In the genomic region with DNA sequence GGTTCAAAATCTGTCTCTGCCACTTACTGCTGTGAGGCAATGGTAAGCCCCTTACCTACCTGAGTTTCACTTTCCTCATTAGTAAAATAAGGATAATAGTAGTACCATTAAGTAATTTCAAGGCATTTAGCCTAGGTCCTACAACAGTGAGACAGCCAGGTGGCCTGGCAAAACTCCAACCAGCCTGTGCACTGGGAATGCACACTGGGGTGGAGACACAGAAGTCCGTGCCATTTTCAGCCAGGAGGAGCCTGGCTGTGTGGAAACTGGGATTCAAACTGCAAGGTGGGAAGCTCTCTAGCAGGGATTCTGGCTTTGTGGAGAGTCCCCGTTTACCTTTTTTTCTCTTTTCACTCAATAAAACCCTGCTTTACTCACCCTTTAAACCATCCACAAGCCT, we compare ENCODE assay signal across 1 cellular context.
TF ChIP-seq lines count a peak whose summit lies in the region.

No MANE protein-coding gene starts in this region.

TF ChIP-seq in GM23338, 12 proteins besides CTCF, POLR2A, EP300 and RAD21 (continued from another document):
- TF ChIP-seq, protein P1, sequence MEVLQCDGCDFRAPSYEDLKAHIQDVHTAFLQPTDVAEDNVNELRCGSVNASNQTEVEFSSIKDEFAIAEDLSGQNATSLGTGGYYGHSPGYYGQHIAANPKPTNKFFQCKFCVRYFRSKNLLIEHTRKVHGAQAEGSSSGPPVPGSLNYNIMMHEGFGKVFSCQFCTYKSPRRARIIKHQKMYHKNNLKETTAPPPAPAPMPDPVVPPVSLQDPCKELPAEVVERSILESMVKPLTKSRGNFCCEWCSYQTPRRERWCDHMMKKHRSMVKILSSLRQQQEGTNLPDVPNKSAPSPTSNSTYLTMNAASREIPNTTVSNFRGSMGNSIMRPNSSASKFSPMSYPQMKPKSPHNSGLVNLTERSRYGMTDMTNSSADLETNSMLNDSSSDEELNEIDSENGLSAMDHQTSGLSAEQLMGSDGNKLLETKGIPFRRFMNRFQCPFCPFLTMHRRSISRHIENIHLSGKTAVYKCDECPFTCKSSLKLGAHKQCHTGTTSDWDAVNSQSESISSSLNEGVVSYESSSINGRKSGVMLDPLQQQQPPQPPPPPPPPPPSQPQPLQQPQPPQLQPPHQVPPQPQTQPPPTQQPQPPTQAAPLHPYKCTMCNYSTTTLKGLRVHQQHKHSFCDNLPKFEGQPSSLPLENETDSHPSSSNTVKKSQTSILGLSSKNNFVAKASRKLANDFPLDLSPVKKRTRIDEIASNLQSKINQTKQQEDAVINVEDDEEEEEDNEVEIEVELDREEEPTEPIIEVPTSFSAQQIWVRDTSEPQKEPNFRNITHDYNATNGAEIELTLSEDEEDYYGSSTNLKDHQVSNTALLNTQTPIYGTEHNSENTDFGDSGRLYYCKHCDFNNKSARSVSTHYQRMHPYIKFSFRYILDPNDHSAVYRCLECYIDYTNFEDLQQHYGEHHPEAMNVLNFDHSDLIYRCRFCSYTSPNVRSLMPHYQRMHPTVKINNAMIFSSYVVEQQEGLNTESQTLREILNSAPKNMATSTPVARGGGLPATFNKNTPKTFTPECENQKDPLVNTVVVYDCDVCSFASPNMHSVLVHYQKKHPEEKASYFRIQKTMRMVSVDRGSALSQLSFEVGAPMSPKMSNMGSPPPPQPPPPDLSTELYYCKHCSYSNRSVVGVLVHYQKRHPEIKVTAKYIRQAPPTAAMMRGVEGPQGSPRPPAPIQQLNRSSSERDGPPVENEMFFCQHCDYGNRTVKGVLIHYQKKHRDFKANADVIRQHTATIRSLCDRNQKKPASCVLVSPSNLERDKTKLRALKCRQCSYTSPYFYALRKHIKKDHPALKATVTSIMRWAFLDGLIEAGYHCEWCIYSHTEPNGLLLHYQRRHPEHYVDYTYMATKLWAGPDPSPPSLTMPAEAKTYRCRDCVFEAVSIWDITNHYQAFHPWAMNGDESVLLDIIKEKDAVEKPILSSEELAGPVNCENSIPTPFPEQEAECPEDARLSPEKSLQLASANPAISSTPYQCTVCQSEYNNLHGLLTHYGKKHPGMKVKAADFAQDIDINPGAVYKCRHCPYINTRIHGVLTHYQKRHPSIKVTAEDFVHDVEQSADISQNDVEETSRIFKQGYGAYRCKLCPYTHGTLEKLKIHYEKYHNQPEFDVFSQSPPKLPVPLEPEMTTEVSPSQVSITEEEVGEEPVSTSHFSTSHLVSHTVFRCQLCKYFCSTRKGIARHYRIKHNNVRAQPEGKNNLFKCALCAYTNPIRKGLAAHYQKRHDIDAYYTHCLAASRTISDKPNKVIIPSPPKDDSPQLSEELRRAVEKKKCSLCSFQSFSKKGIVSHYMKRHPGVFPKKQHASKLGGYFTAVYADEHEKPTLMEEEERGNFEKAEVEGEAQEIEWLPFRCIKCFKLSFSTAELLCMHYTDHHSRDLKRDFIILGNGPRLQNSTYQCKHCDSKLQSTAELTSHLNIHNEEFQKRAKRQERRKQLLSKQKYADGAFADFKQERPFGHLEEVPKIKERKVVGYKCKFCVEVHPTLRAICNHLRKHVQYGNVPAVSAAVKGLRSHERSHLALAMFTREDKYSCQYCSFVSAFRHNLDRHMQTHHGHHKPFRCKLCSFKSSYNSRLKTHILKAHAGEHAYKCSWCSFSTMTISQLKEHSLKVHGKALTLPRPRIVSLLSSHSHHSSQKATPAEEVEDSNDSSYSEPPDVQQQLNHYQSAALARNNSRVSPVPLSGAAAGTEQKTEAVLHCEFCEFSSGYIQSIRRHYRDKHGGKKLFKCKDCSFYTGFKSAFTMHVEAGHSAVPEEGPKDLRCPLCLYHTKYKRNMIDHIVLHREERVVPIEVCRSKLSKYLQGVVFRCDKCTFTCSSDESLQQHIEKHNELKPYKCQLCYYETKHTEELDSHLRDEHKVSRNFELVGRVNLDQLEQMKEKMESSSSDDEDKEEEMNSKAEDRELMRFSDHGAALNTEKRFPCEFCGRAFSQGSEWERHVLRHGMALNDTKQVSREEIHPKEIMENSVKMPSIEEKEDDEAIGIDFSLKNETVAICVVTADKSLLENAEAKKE (CRISPR knock-in tag; IDR thresholded peaks at IDR 0.05) = no peak
- TF ChIP-seq JUNB (IDR thresholded peaks at IDR 0.05; ENCODE audit: unreplicated experiment) (no peak), EZH2 (IDR thresholded peaks at IDR 0.05; ENCODE audit: low read depth, unreplicated experiment) (no peak)
- TF ChIP-seq, protein P2, sequence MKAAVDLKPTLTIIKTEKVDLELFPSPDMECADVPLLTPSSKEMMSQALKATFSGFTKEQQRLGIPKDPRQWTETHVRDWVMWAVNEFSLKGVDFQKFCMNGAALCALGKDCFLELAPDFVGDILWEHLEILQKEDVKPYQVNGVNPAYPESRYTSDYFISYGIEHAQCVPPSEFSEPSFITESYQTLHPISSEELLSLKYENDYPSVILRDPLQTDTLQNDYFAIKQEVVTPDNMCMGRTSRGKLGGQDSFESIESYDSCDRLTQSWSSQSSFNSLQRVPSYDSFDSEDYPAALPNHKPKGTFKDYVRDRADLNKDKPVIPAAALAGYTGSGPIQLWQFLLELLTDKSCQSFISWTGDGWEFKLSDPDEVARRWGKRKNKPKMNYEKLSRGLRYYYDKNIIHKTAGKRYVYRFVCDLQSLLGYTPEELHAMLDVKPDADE (IDR thresholded peaks at IDR 0.05) = no peak
